In the genomic region with DNA sequence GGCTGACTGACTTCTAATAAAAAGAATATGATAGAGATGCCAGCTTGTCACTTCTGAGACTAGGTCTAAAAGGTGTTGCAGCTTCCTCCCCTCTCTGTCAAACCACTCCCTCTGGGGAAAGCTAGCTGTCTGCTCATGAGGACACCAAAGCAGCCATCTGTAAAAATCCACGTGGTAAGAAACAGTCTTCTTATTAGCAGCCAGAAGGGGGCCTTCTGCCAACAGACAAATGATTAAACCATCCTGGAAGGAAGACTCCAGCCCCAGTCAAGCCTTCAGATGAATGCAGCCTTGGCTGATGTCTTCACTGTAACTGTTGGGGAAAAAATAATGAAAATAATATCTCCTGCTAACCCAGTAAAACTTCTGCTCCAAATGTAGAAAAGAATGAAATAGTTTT, we compare ENCODE assay signal across 2 cellular contexts.
TF ChIP-seq lines count a peak whose summit lies in the region.

No MANE protein-coding gene starts in this region.

TF ChIP-seq in GM12878, 131 proteins besides CTCF, POLR2A, EP300 and RAD21 (continues in another document):
- TF ChIP-seq STAT1 (conservative IDR thresholded peaks at IDR 0.05) (no peak), ZNF24 (IDR thresholded peaks at IDR 0.05) (no peak), KDM1A (IDR thresholded peaks at IDR 0.05; ENCODE audit: borderline replicate concordance) (no peak), CHD1 (IDR thresholded peaks at IDR 0.05; ENCODE audit: low read depth, low read length) (no peak), SP1 (IDR thresholded peaks at IDR 0.05; ENCODE audit: low read depth, low read length) (no peak), RUNX3 (IDR thresholded peaks at IDR 0.05; ENCODE audit: low read length) (no peak), RB1 (IDR thresholded peaks at IDR 0.05; ENCODE audit: borderline replicate concordance) (no peak), CEBPB (IDR thresholded peaks at IDR 0.05; ENCODE audit: borderline replicate concordance in 1 of 2, low read depth in 2 of 2, low read length in 2 of 2) (no peak), EZH2 (IDR thresholded peaks at IDR 0.05; ENCODE audit: borderline replicate concordance, control insufficient read depth, low read depth, low read length) (no peak), ZSCAN29 (IDR thresholded peaks at IDR 0.05) (no peak), SIX5 (IDR thresholded peaks at IDR 0.05; ENCODE audit: low read depth, low read length, severe bottlenecking) (no peak)
- TF ChIP-seq, protein P1, sequence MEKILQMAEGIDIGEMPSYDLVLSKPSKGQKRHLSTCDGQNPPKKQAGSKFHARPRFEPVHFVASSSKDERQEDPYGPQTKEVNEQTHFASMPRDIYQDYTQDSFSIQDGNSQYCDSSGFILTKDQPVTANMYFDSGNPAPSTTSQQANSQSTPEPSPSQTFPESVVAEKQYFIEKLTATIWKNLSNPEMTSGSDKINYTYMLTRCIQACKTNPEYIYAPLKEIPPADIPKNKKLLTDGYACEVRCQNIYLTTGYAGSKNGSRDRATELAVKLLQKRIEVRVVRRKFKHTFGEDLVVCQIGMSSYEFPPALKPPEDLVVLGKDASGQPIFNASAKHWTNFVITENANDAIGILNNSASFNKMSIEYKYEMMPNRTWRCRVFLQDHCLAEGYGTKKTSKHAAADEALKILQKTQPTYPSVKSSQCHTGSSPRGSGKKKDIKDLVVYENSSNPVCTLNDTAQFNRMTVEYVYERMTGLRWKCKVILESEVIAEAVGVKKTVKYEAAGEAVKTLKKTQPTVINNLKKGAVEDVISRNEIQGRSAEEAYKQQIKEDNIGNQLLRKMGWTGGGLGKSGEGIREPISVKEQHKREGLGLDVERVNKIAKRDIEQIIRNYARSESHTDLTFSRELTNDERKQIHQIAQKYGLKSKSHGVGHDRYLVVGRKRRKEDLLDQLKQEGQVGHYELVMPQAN (conservative IDR thresholded peaks at IDR 0.05), result no peak
- TF ChIP-seq, protein P2, sequence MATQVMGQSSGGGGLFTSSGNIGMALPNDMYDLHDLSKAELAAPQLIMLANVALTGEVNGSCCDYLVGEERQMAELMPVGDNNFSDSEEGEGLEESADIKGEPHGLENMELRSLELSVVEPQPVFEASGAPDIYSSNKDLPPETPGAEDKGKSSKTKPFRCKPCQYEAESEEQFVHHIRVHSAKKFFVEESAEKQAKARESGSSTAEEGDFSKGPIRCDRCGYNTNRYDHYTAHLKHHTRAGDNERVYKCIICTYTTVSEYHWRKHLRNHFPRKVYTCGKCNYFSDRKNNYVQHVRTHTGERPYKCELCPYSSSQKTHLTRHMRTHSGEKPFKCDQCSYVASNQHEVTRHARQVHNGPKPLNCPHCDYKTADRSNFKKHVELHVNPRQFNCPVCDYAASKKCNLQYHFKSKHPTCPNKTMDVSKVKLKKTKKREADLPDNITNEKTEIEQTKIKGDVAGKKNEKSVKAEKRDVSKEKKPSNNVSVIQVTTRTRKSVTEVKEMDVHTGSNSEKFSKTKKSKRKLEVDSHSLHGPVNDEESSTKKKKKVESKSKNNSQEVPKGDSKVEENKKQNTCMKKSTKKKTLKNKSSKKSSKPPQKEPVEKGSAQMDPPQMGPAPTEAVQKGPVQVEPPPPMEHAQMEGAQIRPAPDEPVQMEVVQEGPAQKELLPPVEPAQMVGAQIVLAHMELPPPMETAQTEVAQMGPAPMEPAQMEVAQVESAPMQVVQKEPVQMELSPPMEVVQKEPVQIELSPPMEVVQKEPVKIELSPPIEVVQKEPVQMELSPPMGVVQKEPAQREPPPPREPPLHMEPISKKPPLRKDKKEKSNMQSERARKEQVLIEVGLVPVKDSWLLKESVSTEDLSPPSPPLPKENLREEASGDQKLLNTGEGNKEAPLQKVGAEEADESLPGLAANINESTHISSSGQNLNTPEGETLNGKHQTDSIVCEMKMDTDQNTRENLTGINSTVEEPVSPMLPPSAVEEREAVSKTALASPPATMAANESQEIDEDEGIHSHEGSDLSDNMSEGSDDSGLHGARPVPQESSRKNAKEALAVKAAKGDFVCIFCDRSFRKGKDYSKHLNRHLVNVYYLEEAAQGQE (IDR thresholded peaks at IDR 0.05; ENCODE audit: low read depth, low read length), result no peak
- TF ChIP-seq, protein P3, sequence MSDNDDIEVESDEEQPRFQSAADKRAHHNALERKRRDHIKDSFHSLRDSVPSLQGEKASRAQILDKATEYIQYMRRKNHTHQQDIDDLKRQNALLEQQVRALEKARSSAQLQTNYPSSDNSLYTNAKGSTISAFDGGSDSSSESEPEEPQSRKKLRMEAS (IDR thresholded peaks at IDR 0.05; ENCODE audit: low read depth, low read length), result no peak
- TF ChIP-seq, protein P4, sequence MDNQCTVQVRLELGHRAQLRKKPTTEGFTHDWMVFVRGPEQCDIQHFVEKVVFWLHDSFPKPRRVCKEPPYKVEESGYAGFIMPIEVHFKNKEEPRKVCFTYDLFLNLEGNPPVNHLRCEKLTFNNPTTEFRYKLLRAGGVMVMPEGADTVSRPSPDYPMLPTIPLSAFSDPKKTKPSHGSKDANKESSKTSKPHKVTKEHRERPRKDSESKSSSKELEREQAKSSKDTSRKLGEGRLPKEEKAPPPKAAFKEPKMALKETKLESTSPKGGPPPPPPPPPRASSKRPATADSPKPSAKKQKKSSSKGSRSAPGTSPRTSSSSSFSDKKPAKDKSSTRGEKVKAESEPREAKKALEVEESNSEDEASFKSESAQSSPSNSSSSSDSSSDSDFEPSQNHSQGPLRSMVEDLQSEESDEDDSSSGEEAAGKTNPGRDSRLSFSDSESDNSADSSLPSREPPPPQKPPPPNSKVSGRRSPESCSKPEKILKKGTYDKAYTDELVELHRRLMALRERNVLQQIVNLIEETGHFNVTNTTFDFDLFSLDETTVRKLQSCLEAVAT (IDR thresholded peaks at IDR 0.05), result no peak
- TF ChIP-seq, protein P5, sequence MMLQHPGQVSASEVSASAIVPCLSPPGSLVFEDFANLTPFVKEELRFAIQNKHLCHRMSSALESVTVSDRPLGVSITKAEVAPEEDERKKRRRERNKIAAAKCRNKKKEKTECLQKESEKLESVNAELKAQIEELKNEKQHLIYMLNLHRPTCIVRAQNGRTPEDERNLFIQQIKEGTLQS (IDR thresholded peaks at IDR 0.05; ENCODE audit: borderline replicate concordance, extremely low read depth, low read depth, low read length), result no peak
- TF ChIP-seq, protein P6, sequence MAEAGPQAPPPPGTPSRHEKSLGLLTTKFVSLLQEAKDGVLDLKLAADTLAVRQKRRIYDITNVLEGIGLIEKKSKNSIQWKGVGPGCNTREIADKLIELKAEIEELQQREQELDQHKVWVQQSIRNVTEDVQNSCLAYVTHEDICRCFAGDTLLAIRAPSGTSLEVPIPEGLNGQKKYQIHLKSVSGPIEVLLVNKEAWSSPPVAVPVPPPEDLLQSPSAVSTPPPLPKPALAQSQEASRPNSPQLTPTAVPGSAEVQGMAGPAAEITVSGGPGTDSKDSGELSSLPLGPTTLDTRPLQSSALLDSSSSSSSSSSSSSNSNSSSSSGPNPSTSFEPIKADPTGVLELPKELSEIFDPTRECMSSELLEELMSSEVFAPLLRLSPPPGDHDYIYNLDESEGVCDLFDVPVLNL (IDR thresholded peaks at IDR 0.05; ENCODE audit: low read depth, low read length), result no peak

TF ChIP-seq in GM12891, 5 proteins besides CTCF, POLR2A, EP300 and RAD21:
- no peak for TF ChIP-seq POU2F2 (IDR thresholded peaks at IDR 0.05; ENCODE audit: low read depth, low read length)
- TF ChIP-seq SPI1 (IDR thresholded peaks at IDR 0.05; ENCODE audit: low read depth, low read length), result no peak
